19 cellular contexts compared by ENCODE assay signal in genomic region chr6:96059586-96059985, GRCh38. TPM values are rescaled to one million over a fixed set of nuclear protein-coding genes. Genes with fewer than 3 reads are reported as not detected.
A peak's percentile ranks its signal among the peaks of the same experiment; 100 is the strongest.
DNase-seq lines count a peak whose midpoint lies in the region; ATAC-seq and TF ChIP-seq lines count a peak whose summit lies in the region.
"Had no signal": no experiment of that assay in that cellular context is flagged by ENCODE, and none has a peak within 500 bp of the region (broad histone marks: within the 10 kb centered on the region; RNA-seq: fewer than 3 reads in every experiment).

No MANE protein-coding gene starts in this region.

- no peaks in the 10 kb centered on the region for H3K79me1 ChIP-seq in mesenchymal stem cell (replicated peaks; ENCODE audit: low read length, poor library complexity, severe bottlenecking)

- no peak overlapping the region for H4K8ac ChIP-seq in mesenchymal stem cell (ENCODE audit: low read length)

- H3K9ac ChIP-seq in mesenchymal stem cell (ENCODE audit: low read length), result no peak overlapping the region
- H3K9ac ChIP-seq: SK-N-SH had no signal

- no peak overlapping the region for H3K23ac ChIP-seq in mesenchymal stem cell (ENCODE audit: low read length in 2 of 2)

- H3K27ac ChIP-seq in mesenchymal stem cell (ENCODE audit: low read length, poor library complexity, severe bottlenecking) (peak overlapping the region; percentile 39), ascending aorta (peak overlapping the region in 1 of 2 donors; percentile 23)

- no peak overlapping the region for H2BK5ac ChIP-seq in mesenchymal stem cell (ENCODE audit: low read depth, low read length, poor library complexity, severe bottlenecking)

- no peak overlapping the region for H4K91ac ChIP-seq in mesenchymal stem cell (ENCODE audit: low read length)

- no peak for ATAC-seq in GM21528 (IDR thresholded peaks at IDR 0.05; ENCODE audit: low FRiP score, unreplicated experiment)
- ATAC-seq in HG02571 (IDR thresholded peaks at IDR 0.05; ENCODE audit: unreplicated experiment), result no peak
- ATAC-seq in HG02759 (IDR thresholded peaks at IDR 0.05; ENCODE audit: unreplicated experiment), result no peak
- ATAC-seq: Right ventricle myocardium inferior had no signal

- H2BK15ac ChIP-seq in mesenchymal stem cell (ENCODE audit: low read depth, poor library complexity, severe bottlenecking), result no peak overlapping the region

- H2AK5ac ChIP-seq in mesenchymal stem cell (ENCODE audit: low read length, severe bottlenecking), result no peak overlapping the region

- DNase-seq in COLO829 (ENCODE audit: low spot score) (peak; percentile 4), OCI-M1 (lab: John Stamatoyannopoulos, UW) (peak; percentile 28), astrocyte of the hippocampus (ENCODE audit: low read depth, low spot score) (peak; percentile 54), mesenchymal stem cell (no peak), ascending aorta (ENCODE audit: low spot score in 2 of 2) (no peak)
- DNase-seq: AML-193; CD4-positive, CD25-positive, alpha-beta regulatory T cell; DMS79; GOT3; Karpas-422; NCI-H1048; NCI-H146; NCI-H226; NCI-H526; SK-N-SH had no signal

- intact Hi-C loops in ascending aorta (cut with DNase I), result no loop called here

- H3K9me3 ChIP-seq in mesenchymal stem cell (ENCODE audit: control insufficient read depth, low read length) (peaks cover 4% of the 10 kb centered on the region), ascending aorta (no peaks in the 10 kb centered on the region)
- H3K9me3 ChIP-seq: SK-N-SH had no signal

- no peak overlapping the region for H2AFZ ChIP-seq in mesenchymal stem cell (ENCODE audit: low read depth, low read length)

- H3K4me3 ChIP-seq in mesenchymal stem cell (ENCODE audit: insufficient read depth in 1 of 2, low read depth in 1 of 2, low read length in 2 of 2) (no peak overlapping the region), ascending aorta (no peak overlapping the region)

- no peaks in the 10 kb centered on the region for H3K4me1 ChIP-seq in mesenchymal stem cell (ENCODE audit: control insufficient read depth, insufficient read depth, low read depth, low read length)
- peaks cover 0 to 2% of the 10 kb centered on the region in 2 donors for H3K4me1 ChIP-seq in ascending aorta

- 83% methylated on average over 1 of the region's 1 CpG for WGBS in mesenchymal stem cell

- no peak overlapping the region for H3K14ac ChIP-seq in mesenchymal stem cell (ENCODE audit: low read length in 2 of 2)

- H3K27me3 ChIP-seq in mesenchymal stem cell (ENCODE audit: control insufficient read depth in 1 of 2, insufficient read depth in 1 of 2, low read length in 2 of 2), result no peaks in the 10 kb centered on the region
- no peaks in the 10 kb centered on the region for H3K27me3 ChIP-seq in ascending aorta

- no peak overlapping the region for H3K4ac ChIP-seq in mesenchymal stem cell (ENCODE audit: low read depth in 1 of 2, low read length in 2 of 2)

- H2BK120ac ChIP-seq in mesenchymal stem cell (ENCODE audit: low read depth, low read length), result no peak overlapping the region

- no peak overlapping the region for H2BK12ac ChIP-seq in mesenchymal stem cell (ENCODE audit: low read length in 2 of 2)

- H3K4me2 ChIP-seq in mesenchymal stem cell (ENCODE audit: low read length, poor library complexity, severe bottlenecking), result no peak overlapping the region
- H3K4me2 ChIP-seq: SK-N-SH had no signal

- H3K36me3 ChIP-seq in mesenchymal stem cell (ENCODE audit: control insufficient read depth in 1 of 2, insufficient read depth in 2 of 2, low read depth in 1 of 2, low read length in 2 of 2) (no peaks in the 10 kb centered on the region), ascending aorta (no peaks in the 10 kb centered on the region)

- TF ChIP-seq CTCF in ascending aorta (IDR thresholded peaks at IDR 0.05), result no peak

- no peak overlapping the region for H3K18ac ChIP-seq in mesenchymal stem cell (ENCODE audit: low read depth in 1 of 2, low read length in 2 of 2)

RNA-seq across cellular contexts. Expression of gene FUT9, which starts 43.8 kb away (rescaled TPM):
- not detected for polyA plus RNA-seq in mesenchymal stem cell (2013, experiment 1 of 2)
- polyA plus RNA-seq in mesenchymal stem cell (2013, experiment 2 of 2), result not detected
- not detected for total RNA-seq in ascending aorta
- total RNA-seq: CD4-positive, CD25-positive, alpha-beta regulatory T cell; Right ventricle myocardium inferior had no signal
- polyA plus RNA-seq: CD4-positive, CD25-positive, alpha-beta regulatory T cell had no signal

Comparison
In these comparisons a context has a peak if more than half of its experiments do, and no peak if none do; other contexts are left out.
1. DNase-seq: peak in COLO829 (single experiment), OCI-M1 (single experiment) and astrocyte of the hippocampus (single experiment); none in mesenchymal stem cell (single experiment) and ascending aorta (0 of 2).